8 cellular contexts compared by ENCODE assay signal in the genomic region with DNA sequence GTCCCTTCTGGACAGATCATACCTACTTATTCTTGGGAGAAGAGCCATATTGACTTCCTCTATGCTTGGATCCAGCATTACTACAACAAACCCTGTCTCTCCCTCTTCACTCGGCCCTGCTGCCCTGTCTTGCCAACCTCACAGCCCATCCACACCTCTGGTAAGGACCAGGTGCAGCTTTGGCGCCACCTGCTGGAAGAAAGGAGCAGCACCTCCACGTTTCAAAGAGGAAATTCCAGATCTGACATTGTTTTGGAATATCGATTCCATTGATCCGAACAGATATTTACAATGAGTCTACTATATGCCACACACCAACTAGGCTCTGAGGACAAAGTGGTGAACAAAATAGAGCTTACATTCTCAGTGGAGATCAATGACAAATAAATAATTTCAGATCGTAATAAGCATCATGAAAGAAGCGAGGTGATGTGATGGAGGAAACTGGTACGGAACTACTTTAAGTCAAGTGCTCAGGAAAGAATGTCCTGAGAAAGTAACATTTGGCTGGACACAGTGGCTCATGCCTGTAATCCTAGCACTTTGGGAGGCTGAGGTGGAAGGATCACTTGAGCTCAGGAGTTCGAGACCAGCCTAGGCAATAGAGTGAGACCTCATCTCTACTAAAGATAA. TPM values are rescaled to one million over a fixed set of nuclear protein-coding genes. Genes with fewer than 3 reads are reported as not detected.
DNase-seq lines count a peak whose midpoint lies in the region; ATAC-seq and TF ChIP-seq lines count a peak whose summit lies in the region.

No MANE protein-coding gene starts in this region.

- H3K27ac ChIP-seq in dorsolateral prefrontal cortex (no peak overlapping the region), lower lobe of right lung (no peak overlapping the region)

- intact Hi-C loops in dorsolateral prefrontal cortex (cut with DNase I): loop anchor here (1.0 to 5.0 kb wide), 7 partner anchors 19 to 158 kb away; partner anchors contain the start of genes MFSD2A (in 1 of the 2) and MYCL (in 1 of the 2)
- intact Hi-C loops in lower lobe of right lung (cut with DNase I): loop anchor here (10.0 kb wide), 1 partner anchor 139 kb away; no protein-coding TSS in a partner anchor

- H3K27me3 ChIP-seq in H7 (ENCODE audit: control insufficient read depth, insufficient read depth, low read length) (no peaks in the 10 kb centered on the region), dorsolateral prefrontal cortex (no peaks in the 10 kb centered on the region), lower lobe of right lung (ENCODE audit: low read depth) (no peaks in the 10 kb centered on the region)

- TF ChIP-seq CTCF in dorsolateral prefrontal cortex (IDR thresholded peaks at IDR 0.05 in 54 of 56, conservative IDR thresholded peaks at IDR 0.05 in 2 of 56; ENCODE audit: low read depth in 1 of 56, partially characterized antibody in 56 of 56): peak; percentile 93 to 100 (median 98)
- peak; percentile 96 for TF ChIP-seq CTCF in lower lobe of right lung (IDR thresholded peaks at IDR 0.05)

- peak; percentile 73 to 80 for ATAC-seq in lower lobe of right lung
- no peak for ATAC-seq in GM21619 (IDR thresholded peaks at IDR 0.05; ENCODE audit: unreplicated experiment)

- peak; percentile 82 for DNase-seq in AG20443 (ENCODE audit: low spot score)
- DNase-seq in H7: peak; percentile 89
- DNase-seq in NCI-H510A (lab: John Stamatoyannopoulos, UW): peak; percentile 92
- peak; percentile 54 to 67 for DNase-seq in activated CD4-positive, alpha-beta T cell treated with anti-CD3 and anti-CD28 coated beads, Interleukin-2, amount 50 U/mL, for 24 hours (ENCODE audit: low read depth in 1 of 2, low spot score in 1 of 2)
- peak; percentile 71 to 88 (median 80) for DNase-seq in dorsolateral prefrontal cortex
- peak; percentile 85 for DNase-seq in lower lobe of right lung
- DNase-seq in stimulated activated CD8-positive, alpha-beta memory T cell treated with anti-CD3 and anti-CD28 coated beads, Interleukin-15, amount 100 ng/mL, for 1 hour (ENCODE audit: low read depth): peak; percentile 61

- H3K36me3 ChIP-seq in H7 (replicated peaks; ENCODE audit: control insufficient read depth, insufficient read depth, low read length) (peaks cover 8% of the 10 kb centered on the region), lower lobe of right lung (peaks cover 4% of the 10 kb centered on the region)

- H3K4me3 ChIP-seq in H7 (ENCODE audit: insufficient read depth, low read depth, low read length) (no peak overlapping the region), dorsolateral prefrontal cortex (peak overlapping the region in 21 of 59 donors; percentile 5 to 55 (median 25)), lower lobe of right lung (no peak overlapping the region)

- peaks cover 22% of the 10 kb centered on the region for H3K4me1 ChIP-seq in lower lobe of right lung

- no peaks in the 10 kb centered on the region for H3K9me3 ChIP-seq in lower lobe of right lung

RNA-seq across cellular contexts. Expression of gene MFSD2A, which starts 18.7 kb away (rescaled TPM):
- total RNA-seq in H7 (2014; rRNA removed; shearing (Covaris generic)): 4.7 and 6.4 TPM in 2 replicates
- total RNA-seq in dorsolateral prefrontal cortex: 10 to 100 TPM in 118 of 120 experiments, 1 to 10 TPM in 2; 6.7 to 62.3 (median 20.8) TPM
- total RNA-seq in lower lobe of right lung: 110 TPM
